ENCODE assay signal across 27 cellular contexts in genomic region chr11:66211100-66211499, GRCh38.
"Had no signal": no experiment of that assay in that cellular context is flagged by ENCODE, and none has a peak within 500 bp of the region (broad histone marks: within the 10 kb centered on the region; RNA-seq: fewer than 3 reads in every experiment).

No MANE protein-coding gene starts in this region.

- H3K36me3 Mint-ChIP-seq: activated naive CD4-positive, alpha-beta T cell treated with anti-CD3 and anti-CD28 coated beads, Interleukin-2, amount 50 U/mL, for 72 hours had no signal

- H3K9me3 ChIP-seq: adrenal gland, body of pancreas, gastroesophageal sphincter, ovary, prostate gland, testis, transverse colon had no signal

- DNase-seq: activated CD4-positive, alpha-beta T cell treated with anti-CD3 and anti-CD28 coated beads for 4 hours; activated CD4-positive, alpha-beta T cell treated with anti-CD3 and anti-CD28 coated beads, Interleukin-2, amount 50 U/mL, for 4 hours; activated naive CD4-positive, alpha-beta T cell; activated T-cell treated with anti-CD3 and anti-CD28 coated beads, Interleukin-2, amount 50 U/mL, for 48 hours; aorta; cerebellar nuclear complex; effector memory CD8-positive, alpha-beta T cell; islet precursor cell; left ventricle myocardium superior; naive B cell; nephron progenitor cell; ovary; retina; small intestine; stimulated activated CD4-positive, alpha-beta T cell treated with anti-CD3 and anti-CD28 coated beads, Interleukin-4, amount 100 ng/mL, for 24 hours; T-helper 1 cell; T-helper 9 cell; testis; transverse colon had no signal

- H3K4me1 Mint-ChIP-seq: mesothelial cell of epicardium had no signal

- H3K27me3 Mint-ChIP-seq: effector memory CD8-positive, alpha-beta T cell; naive B cell; stimulated activated memory B cell treated with anti-CD40 and anti-IgM and Interleukin-4, amounts not matched to agents 10 μg/mL and 1 μg/mL and 100 μg/mL, for 72 hours had no signal

- H3K27ac Mint-ChIP-seq: effector memory CD8-positive, alpha-beta T cell; mesothelial cell of epicardium; stimulated activated memory B cell treated with anti-CD40 and anti-IgM and Interleukin-4, amounts not matched to agents 10 μg/mL and 1 μg/mL and 100 μg/mL, for 72 hours had no signal

- H3K4me3 Mint-ChIP-seq: effector memory CD8-positive, alpha-beta T cell; mesothelial cell of epicardium; nephron progenitor cell; stimulated activated memory B cell treated with anti-CD40 and anti-IgM and Interleukin-4, amounts not matched to agents 10 μg/mL and 1 μg/mL and 100 μg/mL, for 72 hours had no signal

- ATAC-seq: activated naive CD4-positive, alpha-beta T cell treated with anti-CD3 and anti-CD28 coated beads, Interleukin-2, amount 50 U/mL, for 72 hours; effector memory CD8-positive, alpha-beta T cell; gastroesophageal sphincter; left ventricle myocardium superior; sciatic nerve; stimulated activated memory B cell treated with anti-CD40 and anti-IgM and Interleukin-4, amounts not matched to agents 10 μg/mL and 1 μg/mL and 100 μg/mL, for 72 hours had no signal
